ENCODE assay signal across 35 cellular contexts in genomic region chr16:86035906-86036305, GRCh38.
"Had no signal": no experiment of that assay in that cellular context is flagged by ENCODE, and none has a peak within 500 bp of the region (broad histone marks: within the 10 kb centered on the region; RNA-seq: fewer than 3 reads in every experiment).

No MANE protein-coding gene starts in this region.

- H3K36me3 ChIP-seq: adrenal gland, breast epithelium, cardiac muscle cell, esophagus squamous epithelium, gastroesophageal sphincter, WERI-Rb-1 had no signal

- H3K9me3 ChIP-seq: adrenal gland, breast epithelium, esophagus squamous epithelium, gastroesophageal sphincter had no signal

- H3K27me3 ChIP-seq: adrenal gland, cardiac muscle cell, gastroesophageal sphincter had no signal

- H3K27ac ChIP-seq: adrenal gland, breast epithelium, cardiac muscle cell, coronary artery, dorsolateral prefrontal cortex, esophagus squamous epithelium, gastroesophageal sphincter, WERI-Rb-1 had no signal

- H3K4me1 ChIP-seq: adrenal gland, breast epithelium had no signal

- H3K4me1 Mint-ChIP-seq: activated B cell treated with CpG ODN at 0.5 μM for 24 hours; activated naive CD4-positive, alpha-beta T cell treated with anti-CD3 and anti-CD28 coated beads, Interleukin-2, amount 50 U/mL, for 24 hours; activated T-helper 17 cell treated with anti-CD3 and anti-CD28 coated beads, Interleukin-2, amount 50 U/mL, for 72 hours; T-helper 17 cell had no signal

- H3K36me3 Mint-ChIP-seq: activated naive CD4-positive, alpha-beta T cell treated with anti-CD3 and anti-CD28 coated beads, Interleukin-2, amount 50 U/mL, for 24 hours; activated naive CD8-positive, alpha-beta T cell treated with anti-CD3 and anti-CD28 coated beads for 36 hours; brain had no signal

- H3K9me3 Mint-ChIP-seq: activated CD8-positive, alpha-beta T cell treated with anti-CD3 and anti-CD28 coated beads for 36 hours; activated naive CD4-positive, alpha-beta T cell treated with anti-CD3 and anti-CD28 coated beads for 36 hours; activated naive CD4-positive, alpha-beta T cell treated with anti-CD3 and anti-CD28 coated beads, Interleukin-2, amount 50 U/mL, for 24 hours; activated naive CD8-positive, alpha-beta T cell treated with anti-CD3 and anti-CD28 coated beads for 36 hours; activated naive CD8-positive, alpha-beta T cell treated with anti-CD3 and anti-CD28 coated beads, Interleukin-2, amount 50 U/mL, for 24 hours; activated T-cell treated with anti-CD3 and anti-CD28 coated beads, Interleukin-2, amount 50 U/mL, for 4 hours; activated T-helper 17 cell treated with anti-CD3 and anti-CD28 coated beads, Interleukin-2, amount 50 U/mL, for 72 hours; dendritic cell treated with granulocyte-macrophage colony-stimulating factor and Interleukin-4, amounts not matched to agents 40 ng/mL and 50 ng/mL, for 4 days; endodermal cell; T-helper 2 cell treated with Interferon-gamma antibody and Interleukin-4, amounts not matched to agents 5 μg/mL and 100 μg/mL, for 36 hours had no signal

- ATAC-seq: activated CD4-positive, CD25-positive, alpha-beta regulatory T cell treated with anti-CD3 and anti-CD28 coated beads, Interleukin-2, amount 50 U/mL, for 24 hours; activated CD8-positive, alpha-beta T cell treated with anti-CD3 and anti-CD28 coated beads for 36 hours; activated naive CD8-positive, alpha-beta T cell treated with anti-CD3 and anti-CD28 coated beads, Interleukin-2, amount 50 U/mL, for 24 hours; activated T-cell treated with anti-CD3 and anti-CD28 coated beads, Interleukin-2, amount 50 U/mL, for 4 hours; activated T-helper 17 cell treated with anti-CD3 and anti-CD28 coated beads, Interleukin-2, amount 50 U/mL, for 72 hours; gastroesophageal sphincter; T-helper 17 cell had no signal

- H3K4me3 Mint-ChIP-seq: activated B cell treated with CpG ODN at 0.5 μM for 24 hours; activated CD8-positive, alpha-beta T cell treated with anti-CD3 and anti-CD28 coated beads for 36 hours; activated naive CD4-positive, alpha-beta T cell treated with anti-CD3 and anti-CD28 coated beads for 36 hours; activated naive CD4-positive, alpha-beta T cell treated with anti-CD3 and anti-CD28 coated beads, Interleukin-2, amount 50 U/mL, for 24 hours; activated naive CD8-positive, alpha-beta T cell treated with anti-CD3 and anti-CD28 coated beads for 36 hours; activated naive CD8-positive, alpha-beta T cell treated with anti-CD3 and anti-CD28 coated beads, Interleukin-2, amount 50 U/mL, for 24 hours; activated T-cell treated with anti-CD3 and anti-CD28 coated beads, Interleukin-2, amount 50 U/mL, for 4 hours; activated T-helper 17 cell treated with anti-CD3 and anti-CD28 coated beads, Interleukin-2, amount 50 U/mL, for 72 hours; brain; dendritic cell treated with granulocyte-macrophage colony-stimulating factor and Interleukin-4, amounts not matched to agents 40 ng/mL and 50 ng/mL, for 4 days; endodermal cell; T-helper 17 cell; T-helper 2 cell treated with Interferon-gamma antibody and Interleukin-4, amounts not matched to agents 5 μg/mL and 100 μg/mL, for 36 hours had no signal

- H3K27ac Mint-ChIP-seq: activated B cell treated with CpG ODN at 0.5 μM for 24 hours; activated CD8-positive, alpha-beta T cell treated with anti-CD3 and anti-CD28 coated beads for 36 hours; activated naive CD4-positive, alpha-beta T cell treated with anti-CD3 and anti-CD28 coated beads for 36 hours; activated naive CD4-positive, alpha-beta T cell treated with anti-CD3 and anti-CD28 coated beads, Interleukin-2, amount 50 U/mL, for 24 hours; activated naive CD8-positive, alpha-beta T cell treated with anti-CD3 and anti-CD28 coated beads for 36 hours; activated naive CD8-positive, alpha-beta T cell treated with anti-CD3 and anti-CD28 coated beads, Interleukin-2, amount 50 U/mL, for 24 hours; activated T-helper 17 cell treated with anti-CD3 and anti-CD28 coated beads, Interleukin-2, amount 50 U/mL, for 72 hours; brain; dendritic cell treated with granulocyte-macrophage colony-stimulating factor and Interleukin-4, amounts not matched to agents 40 ng/mL and 50 ng/mL, for 4 days; endodermal cell; T-helper 17 cell; T-helper 2 cell treated with Interferon-gamma antibody and Interleukin-4, amounts not matched to agents 5 μg/mL and 100 μg/mL, for 36 hours had no signal

- H3K4me3 ChIP-seq: adrenal gland, breast epithelium, cardiac muscle cell, coronary artery, dorsolateral prefrontal cortex, esophagus squamous epithelium, gastroesophageal sphincter had no signal

- DNase-seq: activated B cell treated with CpG ODN at 0.5 μM for 24 hours; activated CD4-positive, alpha-beta T cell treated with anti-CD3 and anti-CD28 coated beads for 48 hours; activated CD4-positive, alpha-beta T cell treated with anti-CD3 and anti-CD28 coated beads, Interleukin-2, amount 50 U/mL, for 1 hour; activated CD4-positive, alpha-beta T cell treated with anti-CD3 and anti-CD28 coated beads, Interleukin-2, amount 50 U/mL, for 48 hours; activated CD8-positive, alpha-beta memory T cell treated with anti-CD3 and anti-CD28 coated beads for 24 hours; activated CD8-positive, alpha-beta T cell treated with anti-CD3 and anti-CD28 coated beads for 36 hours; activated effector memory CD4-positive, alpha-beta T cell treated with Interleukin-2 at 50 U/mL for 16 hours; activated gamma-delta T cell treated with Interleukin-2 at 50 U/mL for 16 hours; activated naive CD4-positive, alpha-beta T cell treated with anti-CD3 and anti-CD28 coated beads for 36 hours; activated naive CD8-positive, alpha-beta T cell treated with anti-CD3 and anti-CD28 coated beads for 36 hours; activated naive CD8-positive, alpha-beta T cell treated with anti-CD3 and anti-CD28 coated beads, Interleukin-2, amount 50 U/mL, for 24 hours; activated T-cell treated with anti-CD3 and anti-CD28 coated beads, Interleukin-2, amount 50 U/mL, for 4 hours; amygdala; aorta; central memory CD4-positive, alpha-beta T cell; cerebellar nuclear complex; effector memory CD4-positive, alpha-beta T cell; endodermal cell; esophagus squamous epithelium; foreskin melanocyte; T-helper 17 cell; T1000; WERI-Rb-1 had no signal
